In genomic region chr10:60369163-60369930, GRCh38 we compare ENCODE assay signal across 1 cellular context.
TF ChIP-seq lines count a peak whose summit lies in the region.

No MANE protein-coding gene starts in this region.

TF ChIP-seq in GM12878, 131 proteins besides CTCF, POLR2A, EP300 and RAD21 (continued from another document):
- TF ChIP-seq BCL3 (IDR thresholded peaks at IDR 0.05; ENCODE audit: borderline replicate concordance, insufficient read depth, low read depth, low read length, poor library complexity, severe bottlenecking), result no peak
- no peak for TF ChIP-seq SRF (IDR thresholded peaks at IDR 0.05; ENCODE audit: low read depth in 2 of 2, low read length in 2 of 2)
- no peak for TF ChIP-seq ZBTB33 (IDR thresholded peaks at IDR 0.05)
- TF ChIP-seq POU2F2 (IDR thresholded peaks at IDR 0.05; ENCODE audit: borderline replicate concordance, low read depth, low read length), result no peak
TF ChIP-seq in GM12878: peak in this region for 0.
